8 cellular contexts compared by ENCODE assay signal in the genomic region with DNA sequence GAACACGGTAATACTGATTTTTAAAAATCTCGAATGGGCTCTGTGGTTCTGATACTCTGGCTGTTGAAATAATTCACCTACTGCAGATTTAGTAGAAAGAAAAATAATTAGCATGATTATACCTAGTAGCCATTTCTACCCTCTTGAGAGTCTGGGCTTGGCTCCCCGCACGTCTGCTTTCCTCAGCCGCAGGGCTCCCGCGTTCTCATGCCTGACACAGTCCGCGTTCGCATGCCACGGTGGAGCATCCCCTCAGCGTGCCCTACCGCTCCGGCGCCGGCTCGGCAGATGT. TPM values are rescaled to one million over a fixed set of nuclear protein-coding genes. Genes with fewer than 3 reads are reported as not detected.
DNase-seq lines count a peak whose midpoint lies in the region; ATAC-seq, FAIRE-seq and TF ChIP-seq lines count a peak whose summit lies in the region.

No MANE protein-coding gene starts in this region.

- H3K27ac ChIP-seq in SK-N-SH (ENCODE audit: low read depth in 2 of 2, low read length in 1 of 2) (peak overlapping the region; percentile 89 to 98), subcutaneous abdominal adipose tissue (ENCODE audit: low read depth, low read length) (peak overlapping the region; percentile 100)

- H3K36me3 ChIP-seq in SK-N-SH (replicated peaks in 1 of 2; ENCODE audit: control insufficient read depth in 1 of 2, insufficient read depth in 2 of 2, low read length in 1 of 2) (peaks cover 4 to 14% of the 10 kb centered on the region in 2 experiments), subcutaneous abdominal adipose tissue (ENCODE audit: control insufficient read depth in 5 of 5, insufficient read depth in 5 of 5, low read length in 5 of 5) (no peaks in the 10 kb centered on the region)

- H3K4me1 Mint-ChIP-seq in activated naive CD8-positive, alpha-beta T cell (ENCODE audit: low read depth): peaks cover 30% of the 10 kb centered on the region
- H3K4me1 Mint-ChIP-seq in immature natural killer cell: peaks cover 46 to 49% of the 10 kb centered on the region in 2 donors

- no peaks in the 10 kb centered on the region for H3K27me3 Mint-ChIP-seq in activated naive CD8-positive, alpha-beta T cell
- H3K27me3 Mint-ChIP-seq in immature natural killer cell (ENCODE audit: low read depth in 3 of 3): peaks cover 17 to 33% (median 26%) of the 10 kb centered on the region in 3 donors

- H3K4me3 ChIP-seq in SK-N-SH (ENCODE audit: low read depth in 2 of 2, low read length in 1 of 2): peak overlapping the region; percentile 83 to 89
- H3K4me3 ChIP-seq in subcutaneous abdominal adipose tissue (ENCODE audit: low read depth in 1 of 5, low read length in 5 of 5): peak overlapping the region; percentile 73 to 96 (median 86)

- peaks cover 29% of the 10 kb centered on the region for H4K20me1 ChIP-seq in SK-N-SH (ENCODE audit: insufficient read depth)

- DNase-seq in SK-N-SH (no peak), immature natural killer cell (no peak), D721Med (ENCODE audit: insufficient read length, low spot score) (no peak), mesenteric fat pad (ENCODE audit: low spot score) (no peak)

- peak overlapping the region; percentile 99 for H3K4me3 Mint-ChIP-seq in activated naive CD8-positive, alpha-beta T cell
- H3K4me3 Mint-ChIP-seq in immature natural killer cell: peak overlapping the region; percentile 96 to 100 (median 97)

- no peak for TF ChIP-seq RAD21 in SK-N-SH (IDR thresholded peaks at IDR 0.05; ENCODE audit: low read length)

- no peaks in the 10 kb centered on the region for H3K9me3 Mint-ChIP-seq in activated naive CD8-positive, alpha-beta T cell (ENCODE audit: low read depth)
- H3K9me3 Mint-ChIP-seq in immature natural killer cell: no peaks in the 10 kb centered on the region

- no peaks in the 10 kb centered on the region for H3K9me2 ChIP-seq in SK-N-SH

- H2AFZ ChIP-seq in SK-N-SH (ENCODE audit: low read depth): peak overlapping the region; percentile 99

- H3K9me3 ChIP-seq in SK-N-SH (no peaks in the 10 kb centered on the region), subcutaneous abdominal adipose tissue (ENCODE audit: control insufficient read depth in 5 of 5, low read length in 5 of 5) (no peaks in the 10 kb centered on the region)

- TF ChIP-seq EP300 in SK-N-SH (IDR thresholded peaks at IDR 0.05; ENCODE audit: borderline replicate concordance in 1 of 2, low read depth in 1 of 2, low read length in 1 of 2): no peak

- H3F3A ChIP-seq in SK-N-SH (replicated peaks; ENCODE audit: insufficient read depth): peaks cover 11% of the 10 kb centered on the region

- H3K9ac ChIP-seq in SK-N-SH (peak overlapping the region; percentile 98), subcutaneous abdominal adipose tissue (ENCODE audit: low read length in 5 of 5) (peak overlapping the region; percentile 92 to 98 (median 95))

- no peak for ATAC-seq in SK-N-SH treated with all-trans-retinoic acid at 6 μM for 48 hours
- ATAC-seq in HG02970 (IDR thresholded peaks at IDR 0.05; ENCODE audit: low FRiP score, unreplicated experiment): no peak

- peaks cover 41% of the 10 kb centered on the region for H3K79me2 ChIP-seq in SK-N-SH (ENCODE audit: insufficient read depth)

- H3K4me1 ChIP-seq in SK-N-SH (ENCODE audit: control insufficient read depth in 1 of 2, insufficient read depth in 2 of 2, low read depth in 1 of 2, low read length in 1 of 2) (peaks cover 0 to 2% of the 10 kb centered on the region in 2 experiments; a peak in 2 of 4 replicates), subcutaneous abdominal adipose tissue (ENCODE audit: control insufficient read depth in 5 of 5, insufficient read depth in 5 of 5, low read length in 5 of 5) (peaks cover 2 to 45% (median 34%) of the 10 kb centered on the region in 5 donors)

- peak overlapping the region; percentile 97 for H3K27ac Mint-ChIP-seq in activated naive CD8-positive, alpha-beta T cell
- peak overlapping the region; percentile 98 to 100 (median 99) for H3K27ac Mint-ChIP-seq in immature natural killer cell

- H3K4me2 ChIP-seq in SK-N-SH: peak overlapping the region; percentile 93

- peaks cover 14% of the 10 kb centered on the region for H3K36me3 Mint-ChIP-seq in activated naive CD8-positive, alpha-beta T cell
- H3K36me3 Mint-ChIP-seq in immature natural killer cell: peaks cover 0 to 5% (median 3%) of the 10 kb centered on the region in 3 donors

- FAIRE-seq in D721Med (lab: Jason Lieb, UNC): no peak

- H3K27me3 ChIP-seq in SK-N-SH (ENCODE audit: insufficient read depth): no peaks in the 10 kb centered on the region
- no peaks in the 10 kb centered on the region for H3K27me3 ChIP-seq in subcutaneous abdominal adipose tissue (ENCODE audit: control insufficient read depth in 5 of 5, insufficient read depth in 4 of 5, low read length in 5 of 5)

- POLR2A ChIA-PET in SK-N-SH (lab: Yijun Ruan, JAX): interaction anchor here (1.0 kb wide), 4 partner anchors 47 to 264 kb away, joined by 3 to 7 read pairs (median 5); partner anchors contain the start of gene SETD9

- 1% methylated on average over 10 of the region's 17 CpGs for WGBS in SK-N-SH (ENCODE audit: low lambda C conversion rate)

- CTCF ChIA-PET in SK-N-SH (lab: Yijun Ruan, JAX): interaction anchor here (0.9 to 1.2 kb wide), 2 partner anchors 176 to 255 kb away, joined by 3 to 4 read pairs; no protein-coding TSS in a partner anchor

- no peak for TF ChIP-seq CTCF in SK-N-SH (IDR thresholded peaks at IDR 0.05)
- no peak for TF ChIP-seq CTCF in D721Med (IDR thresholded peaks at IDR 0.05; ENCODE audit: insufficient read depth, missing control alignments)

TF ChIP-seq in SK-N-SH, 30 proteins besides CTCF, POLR2A, EP300 and RAD21:
- no peak for TF ChIP-seq ZBTB33 (IDR thresholded peaks at IDR 0.05; ENCODE audit: borderline replicate concordance, low read depth)
- TF ChIP-seq CHD2 (IDR thresholded peaks at IDR 0.05; ENCODE audit: low read length, partially characterized antibody): no peak
- no peak for TF ChIP-seq TEAD4 (IDR thresholded peaks at IDR 0.05; ENCODE audit: borderline replicate concordance, insufficient read depth)
- no peak for TF ChIP-seq MEF2A (IDR thresholded peaks at IDR 0.05; ENCODE audit: borderline replicate concordance, low read depth)
- TF ChIP-seq NFIC (IDR thresholded peaks at IDR 0.05; ENCODE audit: borderline replicate concordance): no peak

TF ChIP-seq in SK-N-SH treated with all-trans-retinoic acid at 6 μM for 48 hours, 23 proteins besides CTCF, POLR2A, EP300 and RAD21 (continues in another document):
- TF ChIP-seq ZC3H10 (CRISPR knock-in tag; IDR thresholded peaks at IDR 0.05) (no peak), SNAI2 (CRISPR knock-in tag; IDR thresholded peaks at IDR 0.05) (no peak), TCF4 (CRISPR knock-in tag; IDR thresholded peaks at IDR 0.05; ENCODE audit: borderline replicate concordance) (no peak), CSDC2 (CRISPR knock-in tag; IDR thresholded peaks at IDR 0.05) (no peak), TOX (CRISPR knock-in tag; IDR thresholded peaks at IDR 0.05; ENCODE audit: borderline replicate concordance) (no peak), ZNF8 (CRISPR knock-in tag; IDR thresholded peaks at IDR 0.05) (no peak)
- TF ChIP-seq, protein P1, sequence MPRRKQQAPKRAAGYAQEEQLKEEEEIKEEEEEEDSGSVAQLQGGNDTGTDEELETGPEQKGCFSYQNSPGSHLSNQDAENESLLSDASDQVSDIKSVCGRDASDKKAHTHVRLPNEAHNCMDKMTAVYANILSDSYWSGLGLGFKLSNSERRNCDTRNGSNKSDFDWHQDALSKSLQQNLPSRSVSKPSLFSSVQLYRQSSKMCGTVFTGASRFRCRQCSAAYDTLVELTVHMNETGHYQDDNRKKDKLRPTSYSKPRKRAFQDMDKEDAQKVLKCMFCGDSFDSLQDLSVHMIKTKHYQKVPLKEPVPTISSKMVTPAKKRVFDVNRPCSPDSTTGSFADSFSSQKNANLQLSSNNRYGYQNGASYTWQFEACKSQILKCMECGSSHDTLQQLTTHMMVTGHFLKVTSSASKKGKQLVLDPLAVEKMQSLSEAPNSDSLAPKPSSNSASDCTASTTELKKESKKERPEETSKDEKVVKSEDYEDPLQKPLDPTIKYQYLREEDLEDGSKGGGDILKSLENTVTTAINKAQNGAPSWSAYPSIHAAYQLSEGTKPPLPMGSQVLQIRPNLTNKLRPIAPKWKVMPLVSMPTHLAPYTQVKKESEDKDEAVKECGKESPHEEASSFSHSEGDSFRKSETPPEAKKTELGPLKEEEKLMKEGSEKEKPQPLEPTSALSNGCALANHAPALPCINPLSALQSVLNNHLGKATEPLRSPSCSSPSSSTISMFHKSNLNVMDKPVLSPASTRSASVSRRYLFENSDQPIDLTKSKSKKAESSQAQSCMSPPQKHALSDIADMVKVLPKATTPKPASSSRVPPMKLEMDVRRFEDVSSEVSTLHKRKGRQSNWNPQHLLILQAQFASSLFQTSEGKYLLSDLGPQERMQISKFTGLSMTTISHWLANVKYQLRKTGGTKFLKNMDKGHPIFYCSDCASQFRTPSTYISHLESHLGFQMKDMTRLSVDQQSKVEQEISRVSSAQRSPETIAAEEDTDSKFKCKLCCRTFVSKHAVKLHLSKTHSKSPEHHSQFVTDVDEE (CRISPR knock-in tag; IDR thresholded peaks at IDR 0.05): no peak
- TF ChIP-seq, protein P2, sequence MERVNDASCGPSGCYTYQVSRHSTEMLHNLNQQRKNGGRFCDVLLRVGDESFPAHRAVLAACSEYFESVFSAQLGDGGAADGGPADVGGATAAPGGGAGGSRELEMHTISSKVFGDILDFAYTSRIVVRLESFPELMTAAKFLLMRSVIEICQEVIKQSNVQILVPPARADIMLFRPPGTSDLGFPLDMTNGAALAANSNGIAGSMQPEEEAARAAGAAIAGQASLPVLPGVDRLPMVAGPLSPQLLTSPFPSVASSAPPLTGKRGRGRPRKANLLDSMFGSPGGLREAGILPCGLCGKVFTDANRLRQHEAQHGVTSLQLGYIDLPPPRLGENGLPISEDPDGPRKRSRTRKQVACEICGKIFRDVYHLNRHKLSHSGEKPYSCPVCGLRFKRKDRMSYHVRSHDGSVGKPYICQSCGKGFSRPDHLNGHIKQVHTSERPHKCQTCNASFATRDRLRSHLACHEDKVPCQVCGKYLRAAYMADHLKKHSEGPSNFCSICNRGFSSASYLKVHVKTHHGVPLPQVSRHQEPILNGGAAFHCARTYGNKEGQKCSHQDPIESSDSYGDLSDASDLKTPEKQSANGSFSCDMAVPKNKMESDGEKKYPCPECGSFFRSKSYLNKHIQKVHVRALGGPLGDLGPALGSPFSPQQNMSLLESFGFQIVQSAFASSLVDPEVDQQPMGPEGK (CRISPR knock-in tag; IDR thresholded peaks at IDR 0.05; ENCODE audit: borderline replicate concordance): no peak

RNA-seq across cellular contexts. Expression of gene GPBP1, which starts 0.9 kb away (rescaled TPM):
- polyA plus RNA-seq in SK-N-SH (2012; rRNA removed) (11.4 and 14.2 TPM in 2 replicates), immature natural killer cell (10 to 100 TPM; 60.7 to 95.6 (median 80.4) TPM)
- polyA plus RNA-seq in SK-N-SH (2012; cell fraction: cytosol; rRNA removed): 17.5 and 23.1 TPM in 2 replicates
- 10.6 and 23.1 TPM in 2 replicates for polyA plus RNA-seq in SK-N-SH (2012; cell fraction: nucleus; rRNA removed)
- total RNA-seq in mesenteric fat pad: 52.8 TPM
